In genomic region chr19:2618611-2619010, GRCh38 we compare ENCODE assay signal across 7 cellular contexts.
DNase-seq lines count a peak whose midpoint lies in the region; ATAC-seq lines count a peak whose summit lies in the region.

No MANE protein-coding gene starts in this region.

- no peaks in the 10 kb centered on the region for H3K9me3 ChIP-seq in MG63

- H3K36me3 ChIP-seq in MG63 = no peaks in the 10 kb centered on the region

- DNase-seq in MG63 (peak; percentile 83), epithelial cell of prostate (ENCODE audit: low read depth, low spot score) (no peak), DMS79 (lab: John Stamatoyannopoulos, UW) (no peak), GM19240 (ENCODE audit: insufficient read length, low spot score) (no peak)
- peak; percentile 67 for DNase-seq in activated CD4-positive, alpha-beta T cell treated with anti-CD3 and anti-CD28 coated beads, Interleukin-2, amount 50 U/mL, for 1 hour
- DNase-seq in stimulated activated CD4-positive, alpha-beta T cell treated with anti-CD3 and anti-CD28 coated beads, Interleukin-1b, Interleukin-23, amount 100 ng/mL, for 48 hours = peak; percentile 86

- H3K4me3 ChIP-seq in MG63 = no peak overlapping the region

- peak overlapping the region; percentile 23 for H3K27ac ChIP-seq in epithelial cell of prostate

- H3K27me3 ChIP-seq in MG63 = no peaks in the 10 kb centered on the region

- ATAC-seq in HG02884 (IDR thresholded peaks at IDR 0.05; ENCODE audit: unreplicated experiment) = no peak

Comparison
In these comparisons a context has a peak if more than half of its experiments do, and no peak if none do; other contexts are left out.
1. DNase-seq: peak in MG63 (single experiment), activated CD4-positive, alpha-beta T cell treated with anti-CD3 and anti-CD28 coated beads, Interleukin-2, amount 50 U/mL, for 1 hour (single experiment) and stimulated activated CD4-positive, alpha-beta T cell treated with anti-CD3 and anti-CD28 coated beads, Interleukin-1b, Interleukin-23, amount 100 ng/mL, for 48 hours (single experiment); none in epithelial cell of prostate (single experiment), DMS79 (single experiment) and GM19240 (single experiment).